Comparison of ENCODE assay signal across 1 cellular context in the genomic region with DNA sequence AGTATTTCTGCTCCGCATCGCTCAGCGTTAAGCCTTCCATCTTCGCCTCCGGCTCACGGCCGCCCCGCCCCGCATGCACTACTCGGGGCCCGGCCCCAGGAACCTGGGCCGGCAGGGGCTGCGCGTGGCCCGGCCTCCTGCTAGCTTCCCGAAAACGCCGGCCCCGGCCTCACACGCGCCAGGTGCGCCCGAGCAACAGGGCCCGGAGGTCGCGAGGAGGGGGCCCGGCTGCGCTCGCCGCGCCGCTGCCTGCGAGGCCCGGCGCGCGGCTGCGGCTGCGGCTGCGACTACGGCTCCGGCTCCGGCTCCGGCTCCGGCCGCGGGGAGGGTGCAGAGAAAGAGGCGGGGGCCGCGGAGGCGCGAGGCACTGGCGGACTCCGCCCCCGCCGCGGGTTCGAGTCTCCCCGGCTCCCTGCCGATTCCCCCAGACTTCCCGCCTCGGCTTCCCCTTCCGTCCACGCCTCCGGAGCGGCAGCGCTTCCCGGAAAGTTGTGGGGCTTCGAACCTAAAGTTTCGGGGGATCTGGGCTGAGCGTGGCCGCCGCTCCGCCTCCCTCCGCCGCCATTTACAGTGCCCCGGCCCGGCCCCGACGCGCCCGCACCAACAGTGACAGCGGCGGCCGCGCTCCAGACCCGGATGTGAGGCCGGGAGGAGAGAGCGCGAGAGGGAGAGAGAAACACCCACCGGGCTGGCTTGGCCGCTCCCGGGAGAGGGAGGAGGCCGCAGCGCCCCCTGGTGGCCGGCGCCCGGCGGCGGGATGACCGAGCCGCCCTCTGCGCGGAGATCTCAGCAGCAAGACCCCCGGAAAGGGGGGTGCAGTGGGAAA.
A peak's percentile ranks its signal among the peaks of the same experiment; 100 is the strongest.
TF ChIP-seq lines count a peak whose summit lies in the region.

A gene with protein sequence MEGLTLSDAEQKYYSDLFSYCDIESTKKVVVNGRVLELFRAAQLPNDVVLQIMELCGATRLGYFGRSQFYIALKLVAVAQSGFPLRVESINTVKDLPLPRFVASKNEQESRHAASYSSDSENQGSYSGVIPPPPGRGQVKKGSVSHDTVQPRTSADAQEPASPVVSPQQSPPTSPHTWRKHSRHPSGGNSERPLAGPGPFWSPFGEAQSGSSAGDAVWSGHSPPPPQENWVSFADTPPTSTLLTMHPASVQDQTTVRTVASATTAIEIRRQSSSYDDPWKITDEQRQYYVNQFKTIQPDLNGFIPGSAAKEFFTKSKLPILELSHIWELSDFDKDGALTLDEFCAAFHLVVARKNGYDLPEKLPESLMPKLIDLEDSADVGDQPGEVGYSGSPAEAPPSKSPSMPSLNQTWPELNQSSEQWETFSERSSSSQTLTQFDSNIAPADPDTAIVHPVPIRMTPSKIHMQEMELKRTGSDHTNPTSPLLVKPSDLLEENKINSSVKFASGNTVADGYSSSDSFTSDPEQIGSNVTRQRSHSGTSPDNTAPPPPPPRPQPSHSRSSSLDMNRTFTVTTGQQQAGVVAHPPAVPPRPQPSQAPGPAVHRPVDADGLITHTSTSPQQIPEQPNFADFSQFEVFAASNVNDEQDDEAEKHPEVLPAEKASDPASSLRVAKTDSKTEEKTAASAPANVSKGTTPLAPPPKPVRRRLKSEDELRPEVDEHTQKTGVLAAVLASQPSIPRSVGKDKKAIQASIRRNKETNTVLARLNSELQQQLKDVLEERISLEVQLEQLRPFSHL (minus strand): TSS at position 611 of the 826 bp plus-strand sequence. CDS start 571 bp downstream, at position 40.

TF ChIP-seq in K562, 482 proteins besides CTCF, POLR2A, EP300 and RAD21 (continued from another document and continues in another):
- TF ChIP-seq ELK1 (CRISPR knock-in tag; IDR thresholded peaks at IDR 0.05) (no peak), DACH1 (IDR thresholded peaks at IDR 0.05; ENCODE audit: partially characterized antibody) (no peak), ZBTB1 (CRISPR knock-in tag; IDR thresholded peaks at IDR 0.05; ENCODE audit: borderline replicate concordance, low read depth) (no peak), TARDBP (IDR thresholded peaks at IDR 0.05) (no peak), ZFX (CRISPR knock-in tag; IDR thresholded peaks at IDR 0.05) (peak; percentile 93), ZNF24 (IDR thresholded peaks at IDR 0.05) (peak; percentile 7; the same call in 1 of the 2 replicates), ZNF184 (CRISPR knock-in tag; IDR thresholded peaks at IDR 0.05) (no peak), SMARCC2 (IDR thresholded peaks at IDR 0.05; ENCODE audit: low read depth) (no peak), C11orf30 (IDR thresholded peaks at IDR 0.05; ENCODE audit: low read depth) (no peak), RBFOX2 (IDR thresholded peaks at IDR 0.05; ENCODE audit: low read depth, low read length) (peak; percentile 98), SMARCA4 (IDR thresholded peaks at IDR 0.05) (no peak), CHD4 (IDR thresholded peaks at IDR 0.05; ENCODE audit: insufficient read depth, insufficient replicate concordance, low read depth, low read length, poor library complexity, severe bottlenecking) (no peak), XRCC3 (IDR thresholded peaks at IDR 0.05) (no peak), SMAD4 (CRISPR knock-in tag; conservative IDR thresholded peaks at IDR 0.05) (peak; percentile 75), MIER1 (IDR thresholded peaks at IDR 0.05; ENCODE audit: low read depth) (no peak), SREBF1 (IDR thresholded peaks at IDR 0.05; ENCODE audit: borderline replicate concordance, low read depth, low read length) (no peak), ZNF644 (tag; IDR thresholded peaks at IDR 0.05; ENCODE audit: low read depth) (no peak), EP400 (IDR thresholded peaks at IDR 0.05) (peak; percentile 81), SETDB1 (IDR thresholded peaks at IDR 0.05; ENCODE audit: low read length) (no peak), NCOA2 (IDR thresholded peaks at IDR 0.05; ENCODE audit: partially characterized antibody in 2 of 2) (no peak), JUN (IDR thresholded peaks at IDR 0.05; ENCODE audit: borderline replicate concordance, low read depth, low read length) (no peak), JUN (CRISPR knock-in tag; IDR thresholded peaks at IDR 0.05; ENCODE audit: borderline replicate concordance) (no peak), KDM5B (IDR thresholded peaks at IDR 0.05; ENCODE audit: insufficient replicate concordance, low read depth, low read length) (peak; percentile 54), ILK (tag; IDR thresholded peaks at IDR 0.05; ENCODE audit: borderline replicate concordance, low read depth) (no peak), BRD9 (IDR thresholded peaks at IDR 0.05; ENCODE audit: low read depth, partially characterized antibody) (no peak), ZBTB7A (IDR thresholded peaks at IDR 0.05; ENCODE audit: borderline replicate concordance, control insufficient read depth, low read depth, low read length) (peak; percentile 98), CHD1 (IDR thresholded peaks at IDR 0.05; ENCODE audit: low read length) (no peak), ZNF280A (IDR thresholded peaks at IDR 0.05; ENCODE audit: low read depth, partially characterized antibody) (no peak), ZNF780A (CRISPR knock-in tag; IDR thresholded peaks at IDR 0.05) (no peak), ZNF253 (CRISPR knock-in tag; conservative IDR thresholded peaks at IDR 0.05) (no peak), RAD51 (IDR thresholded peaks at IDR 0.05; ENCODE audit: borderline replicate concordance, low read depth) (no peak), SOX6 (IDR thresholded peaks at IDR 0.05) (peak; percentile 23; the same call in 1 of the 2 replicates), HINFP (tag; conservative IDR thresholded peaks at IDR 0.05; ENCODE audit: low read depth) (no peak), ZNF263 (CRISPR knock-in tag; IDR thresholded peaks at IDR 0.05; ENCODE audit: borderline replicate concordance) (no peak), ELF1 (tag; IDR thresholded peaks at IDR 0.05) (peak; percentile 90), CBX2 (IDR thresholded peaks at IDR 0.05; ENCODE audit: insufficient read depth, low read length, poor library complexity, severe bottlenecking) (no peak), ZFP91 (CRISPR knock-in tag; IDR thresholded peaks at IDR 0.05) (no peak), RBM15 (IDR thresholded peaks at IDR 0.05; ENCODE audit: insufficient read depth, low read length) (no peak)
- TF ChIP-seq, protein P1, sequence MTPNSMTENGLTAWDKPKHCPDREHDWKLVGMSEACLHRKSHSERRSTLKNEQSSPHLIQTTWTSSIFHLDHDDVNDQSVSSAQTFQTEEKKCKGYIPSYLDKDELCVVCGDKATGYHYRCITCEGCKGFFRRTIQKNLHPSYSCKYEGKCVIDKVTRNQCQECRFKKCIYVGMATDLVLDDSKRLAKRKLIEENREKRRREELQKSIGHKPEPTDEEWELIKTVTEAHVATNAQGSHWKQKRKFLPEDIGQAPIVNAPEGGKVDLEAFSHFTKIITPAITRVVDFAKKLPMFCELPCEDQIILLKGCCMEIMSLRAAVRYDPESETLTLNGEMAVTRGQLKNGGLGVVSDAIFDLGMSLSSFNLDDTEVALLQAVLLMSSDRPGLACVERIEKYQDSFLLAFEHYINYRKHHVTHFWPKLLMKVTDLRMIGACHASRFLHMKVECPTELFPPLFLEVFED (CRISPR knock-in tag; conservative IDR thresholded peaks at IDR 0.05), result no peak
- TF ChIP-seq, protein P2, sequence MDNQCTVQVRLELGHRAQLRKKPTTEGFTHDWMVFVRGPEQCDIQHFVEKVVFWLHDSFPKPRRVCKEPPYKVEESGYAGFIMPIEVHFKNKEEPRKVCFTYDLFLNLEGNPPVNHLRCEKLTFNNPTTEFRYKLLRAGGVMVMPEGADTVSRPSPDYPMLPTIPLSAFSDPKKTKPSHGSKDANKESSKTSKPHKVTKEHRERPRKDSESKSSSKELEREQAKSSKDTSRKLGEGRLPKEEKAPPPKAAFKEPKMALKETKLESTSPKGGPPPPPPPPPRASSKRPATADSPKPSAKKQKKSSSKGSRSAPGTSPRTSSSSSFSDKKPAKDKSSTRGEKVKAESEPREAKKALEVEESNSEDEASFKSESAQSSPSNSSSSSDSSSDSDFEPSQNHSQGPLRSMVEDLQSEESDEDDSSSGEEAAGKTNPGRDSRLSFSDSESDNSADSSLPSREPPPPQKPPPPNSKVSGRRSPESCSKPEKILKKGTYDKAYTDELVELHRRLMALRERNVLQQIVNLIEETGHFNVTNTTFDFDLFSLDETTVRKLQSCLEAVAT (IDR thresholded peaks at IDR 0.05), result 0 out of 4 replicates have a peak, but pooled peaks of 1 of the 2 experiments have one; percentile 52
- TF ChIP-seq, protein P3, sequence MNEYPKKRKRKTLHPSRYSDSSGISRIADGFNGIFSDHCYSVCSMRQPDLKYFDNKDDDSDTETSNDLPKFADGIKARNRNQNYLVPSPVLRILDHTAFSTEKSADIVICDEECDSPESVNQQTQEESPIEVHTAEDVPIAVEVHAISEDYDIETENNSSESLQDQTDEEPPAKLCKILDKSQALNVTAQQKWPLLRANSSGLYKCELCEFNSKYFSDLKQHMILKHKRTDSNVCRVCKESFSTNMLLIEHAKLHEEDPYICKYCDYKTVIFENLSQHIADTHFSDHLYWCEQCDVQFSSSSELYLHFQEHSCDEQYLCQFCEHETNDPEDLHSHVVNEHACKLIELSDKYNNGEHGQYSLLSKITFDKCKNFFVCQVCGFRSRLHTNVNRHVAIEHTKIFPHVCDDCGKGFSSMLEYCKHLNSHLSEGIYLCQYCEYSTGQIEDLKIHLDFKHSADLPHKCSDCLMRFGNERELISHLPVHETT (CRISPR knock-in tag; conservative IDR thresholded peaks at IDR 0.05 in 1 of 2, IDR thresholded peaks at IDR 0.05 in 1 of 2), result peak in 1 of 2 experiments; percentile 45; a peak in 1 of 4 replicates
